In the genomic region with DNA sequence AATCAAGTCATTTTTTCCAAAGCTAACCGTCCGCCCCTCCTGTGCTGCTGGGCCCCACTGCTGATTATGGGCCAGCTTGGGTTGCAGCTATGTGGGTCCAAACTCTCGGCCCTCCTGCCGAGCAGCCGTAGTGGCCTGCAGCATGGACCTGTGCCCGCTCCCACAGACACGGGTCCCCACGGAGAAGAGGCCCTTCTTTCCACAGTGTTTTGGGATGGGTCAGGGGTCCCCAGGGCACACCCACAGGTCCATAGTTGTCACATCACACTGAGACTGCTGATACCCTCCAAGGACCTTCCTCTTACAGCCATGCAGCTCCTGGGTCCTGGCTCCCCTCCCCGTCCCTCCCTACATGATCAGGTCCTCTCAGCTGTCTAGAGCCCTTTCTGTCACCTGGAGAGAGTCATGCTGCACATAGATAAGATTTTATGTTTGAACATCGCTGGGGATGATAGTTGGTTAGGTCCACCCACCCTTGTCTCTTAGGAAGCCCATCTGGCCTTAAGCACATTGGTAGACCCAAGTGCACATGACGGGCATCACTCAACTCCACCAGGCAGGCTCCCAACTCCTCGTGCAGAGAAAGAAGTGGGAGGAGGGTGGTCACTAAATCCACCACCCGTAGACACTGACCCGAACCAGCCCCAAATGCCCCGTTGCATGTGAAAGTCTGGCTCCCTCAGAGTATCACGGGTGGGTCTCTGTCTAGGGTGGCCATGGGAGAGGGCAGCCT, we compare ENCODE assay signal across 20 cellular contexts. TPM values are rescaled to one million over a fixed set of nuclear protein-coding genes. Genes with fewer than 3 reads are reported as not detected.
A peak's percentile ranks its signal among the peaks of the same experiment; 100 is the strongest.
DNase-seq lines count a peak whose midpoint lies in the region; ATAC-seq and TF ChIP-seq lines count a peak whose summit lies in the region.
"Had no signal": no experiment of that assay in that cellular context is flagged by ENCODE, and none has a peak within 500 bp of the region (broad histone marks: within the 10 kb centered on the region; RNA-seq: fewer than 3 reads in every experiment).

No MANE protein-coding gene starts in this region.

- ATAC-seq in activated CD8-positive, alpha-beta memory T cell treated with anti-CD3 and anti-CD28 coated beads, Interleukin-2, amount 10 ng/mL, durations not matched to agents 7 days and 5 days, result no peak
- no peak for ATAC-seq in stimulated activated naive CD8-positive, alpha-beta T cell treated with anti-CD3 and anti-CD28 coated beads, Interleukin-15, amount 100 ng/mL, for 72 hours
- ATAC-seq in HG02588 (IDR thresholded peaks at IDR 0.05; ENCODE audit: unreplicated experiment), result no peak

- POLR2A ChIA-PET in activated CD4-positive, alpha-beta T cell treated with anti-CD3 and anti-CD28 coated beads, Interleukin-2, amount 10 ng/mL, durations not matched to agents 7 days and 5 days (lab: Charles Lee), result no interaction called here

- H3K27ac Mint-ChIP-seq in activated CD4-positive, alpha-beta T cell treated with anti-CD3 and anti-CD28 coated beads, Interleukin-2, amount 10 ng/mL, durations not matched to agents 7 days and 5 days, result no peak overlapping the region
- peak overlapping the region; percentile 38 for H3K27ac Mint-ChIP-seq in activated CD8-positive, alpha-beta memory T cell treated with anti-CD3 and anti-CD28 coated beads, Interleukin-2, amount 10 ng/mL, durations not matched to agents 7 days and 5 days
- peak overlapping the region; percentile 85 for H3K27ac Mint-ChIP-seq in endothelial cell (ENCODE audit: unreplicated experiment)
- H3K27ac Mint-ChIP-seq in stimulated activated naive CD8-positive, alpha-beta T cell treated with anti-CD3 and anti-CD28 coated beads, Interleukin-15, amount 100 ng/mL, for 72 hours, result no peak overlapping the region
- H3K27ac Mint-ChIP-seq: immature natural killer cell had no signal

- H3K27me3 Mint-ChIP-seq in activated CD4-positive, alpha-beta T cell treated with anti-CD3 and anti-CD28 coated beads, Interleukin-2, amount 10 ng/mL, durations not matched to agents 7 days and 5 days, result peaks cover 7% of the 10 kb centered on the region
- peaks cover 8% of the 10 kb centered on the region for H3K27me3 Mint-ChIP-seq in activated CD8-positive, alpha-beta memory T cell treated with anti-CD3 and anti-CD28 coated beads, Interleukin-2, amount 10 ng/mL, durations not matched to agents 7 days and 5 days
- peaks cover 11% of the 10 kb centered on the region for H3K27me3 Mint-ChIP-seq in endothelial cell (ENCODE audit: unreplicated experiment)
- H3K27me3 Mint-ChIP-seq in stimulated activated naive CD8-positive, alpha-beta T cell treated with anti-CD3 and anti-CD28 coated beads, Interleukin-15, amount 100 ng/mL, for 72 hours, result no peaks in the 10 kb centered on the region
- H3K27me3 Mint-ChIP-seq: CD4-positive, alpha-beta memory T cell had no signal

- H3K9me3 Mint-ChIP-seq in activated CD4-positive, alpha-beta T cell treated with anti-CD3 and anti-CD28 coated beads, Interleukin-2, amount 10 ng/mL, durations not matched to agents 7 days and 5 days, result no peaks in the 10 kb centered on the region
- H3K9me3 Mint-ChIP-seq in activated CD8-positive, alpha-beta memory T cell treated with anti-CD3 and anti-CD28 coated beads, Interleukin-2, amount 10 ng/mL, durations not matched to agents 7 days and 5 days (ENCODE audit: low read depth), result no peaks in the 10 kb centered on the region
- no peaks in the 10 kb centered on the region for H3K9me3 Mint-ChIP-seq in endothelial cell (ENCODE audit: unreplicated experiment)
- no peaks in the 10 kb centered on the region for H3K9me3 Mint-ChIP-seq in stimulated activated naive CD8-positive, alpha-beta T cell treated with anti-CD3 and anti-CD28 coated beads, Interleukin-15, amount 100 ng/mL, for 72 hours
- H3K9me3 Mint-ChIP-seq: CD4-positive, alpha-beta memory T cell; immature natural killer cell had no signal

- peaks cover 7% of the 10 kb centered on the region for H3K36me3 Mint-ChIP-seq in activated CD4-positive, alpha-beta T cell treated with anti-CD3 and anti-CD28 coated beads, Interleukin-2, amount 10 ng/mL, durations not matched to agents 7 days and 5 days (ENCODE audit: low read depth)
- H3K36me3 Mint-ChIP-seq in activated CD8-positive, alpha-beta memory T cell treated with anti-CD3 and anti-CD28 coated beads, Interleukin-2, amount 10 ng/mL, durations not matched to agents 7 days and 5 days, result peaks cover 35% of the 10 kb centered on the region
- H3K36me3 Mint-ChIP-seq in endothelial cell (ENCODE audit: low read depth, unreplicated experiment), result no peaks in the 10 kb centered on the region
- H3K36me3 Mint-ChIP-seq: immature natural killer cell had no signal

- no peak overlapping the region for H3K4me3 Mint-ChIP-seq in activated CD4-positive, alpha-beta T cell treated with anti-CD3 and anti-CD28 coated beads, Interleukin-2, amount 10 ng/mL, durations not matched to agents 7 days and 5 days
- H3K4me3 Mint-ChIP-seq in activated CD8-positive, alpha-beta memory T cell treated with anti-CD3 and anti-CD28 coated beads, Interleukin-2, amount 10 ng/mL, durations not matched to agents 7 days and 5 days, result peak overlapping the region; percentile 28
- H3K4me3 Mint-ChIP-seq in endothelial cell (ENCODE audit: unreplicated experiment), result no peak overlapping the region
- peak overlapping the region; percentile 42 to 72 for H3K4me3 Mint-ChIP-seq in stimulated activated naive CD8-positive, alpha-beta T cell treated with anti-CD3 and anti-CD28 coated beads, Interleukin-15, amount 100 ng/mL, for 72 hours
- H3K4me3 Mint-ChIP-seq: CD4-positive, alpha-beta memory T cell; immature natural killer cell had no signal

- DNase-seq in activated CD4-positive, alpha-beta T cell treated with anti-CD3 and anti-CD28 coated beads, Interleukin-2, amount 10 ng/mL, durations not matched to agents 7 days and 5 days, result peak; percentile 3
- no peak for DNase-seq in activated CD4-positive, alpha-beta T cell treated with anti-CD3 and anti-CD28 coated beads, Interleukin-2, amount 50 U/mL, for 48 hours
- DNase-seq in activated CD8-positive, alpha-beta memory T cell treated with anti-CD3 and anti-CD28 coated beads, Interleukin-2, amount 10 ng/mL, durations not matched to agents 7 days and 5 days, result peak; percentile 38
- DNase-seq in endothelial cell (ENCODE audit: low spot score), result no peak
- DNase-seq in stimulated activated naive CD8-positive, alpha-beta T cell treated with anti-CD3 and anti-CD28 coated beads, Interleukin-15, amount 100 ng/mL, for 72 hours, result peak in 1 of 2 donors; percentile 5
- no peak for DNase-seq in NCI-H1417 (lab: John Stamatoyannopoulos, UW)
- DNase-seq in T-helper 9 cell, result no peak
- DNase-seq: CD4-positive, alpha-beta memory T cell; GM23248; immature natural killer cell; NCI-H1930; NCI-H524 treated with DMSO at 0.1 percent for 48 hours; PC-9; SK-N-SH; trophoblast cell had no signal

- CTCF ChIA-PET in activated CD4-positive, alpha-beta T cell treated with anti-CD3 and anti-CD28 coated beads, Interleukin-2, amount 10 ng/mL, durations not matched to agents 7 days and 5 days (lab: Charles Lee), result interaction anchor here (0.9 to 3.9 kb wide), 3 partner anchors 11 to 128 kb away, joined by 3 to 24 read pairs (median 3); no protein-coding TSS in a partner anchor
- CTCF ChIA-PET in activated CD8-positive, alpha-beta memory T cell treated with anti-CD3 and anti-CD28 coated beads, Interleukin-2, amount 10 ng/mL, durations not matched to agents 7 days and 5 days (lab: Charles Lee), result interaction anchor here (1.8 to 22.6 kb wide), 2 partner anchors 41 to 78 kb away, joined by 5 to 309 read pairs; no protein-coding TSS in a partner anchor

- peaks cover 47% of the 10 kb centered on the region for H3K4me1 Mint-ChIP-seq in activated CD4-positive, alpha-beta T cell treated with anti-CD3 and anti-CD28 coated beads, Interleukin-2, amount 10 ng/mL, durations not matched to agents 7 days and 5 days
- H3K4me1 Mint-ChIP-seq in activated CD8-positive, alpha-beta memory T cell treated with anti-CD3 and anti-CD28 coated beads, Interleukin-2, amount 10 ng/mL, durations not matched to agents 7 days and 5 days, result peaks cover 81% of the 10 kb centered on the region
- peaks cover 20% of the 10 kb centered on the region for H3K4me1 Mint-ChIP-seq in endothelial cell (ENCODE audit: unreplicated experiment)
- H3K4me1 Mint-ChIP-seq in stimulated activated naive CD8-positive, alpha-beta T cell treated with anti-CD3 and anti-CD28 coated beads, Interleukin-15, amount 100 ng/mL, for 72 hours, result peaks cover 98% of the 10 kb centered on the region
- H3K4me1 Mint-ChIP-seq: immature natural killer cell had no signal

- no peak for TF ChIP-seq CTCF in endothelial cell (IDR thresholded peaks at IDR 0.05; ENCODE audit: unreplicated experiment)

RNA-seq across cellular contexts. Expression of a gene that starts 17.5 kb away (rescaled TPM):
- total RNA-seq in activated CD4-positive, alpha-beta T cell treated with anti-CD3 and anti-CD28 coated beads, Interleukin-2, amount 10 ng/mL, durations not matched to agents 7 days and 5 days, result 1 to 10 TPM; 9.2 to 9.4 TPM
- total RNA-seq in activated CD8-positive, alpha-beta memory T cell treated with anti-CD3 and anti-CD28 coated beads, Interleukin-2, amount 10 ng/mL, durations not matched to agents 7 days and 5 days, result 10 to 100 TPM; 42.1 to 58.8 TPM
- total RNA-seq in endothelial cell (ENCODE audit: unreplicated experiment), result 0.28 TPM
- total RNA-seq: ascending aorta, Daoy, glomerular endothelial cell, GM23248, HT-29, PC-9 had no signal

RNA-seq across cellular contexts. Expression of a gene that starts 42.8 kb away (rescaled TPM):
- 10 to 100 TPM; 29.4 to 30.4 TPM for total RNA-seq in activated CD4-positive, alpha-beta T cell treated with anti-CD3 and anti-CD28 coated beads, Interleukin-2, amount 10 ng/mL, durations not matched to agents 7 days and 5 days
- 100 to 1,000 TPM in 1 of 2 experiments, 10 to 100 TPM in 1; 65.1 to 115 TPM for total RNA-seq in activated CD8-positive, alpha-beta memory T cell treated with anti-CD3 and anti-CD28 coated beads, Interleukin-2, amount 10 ng/mL, durations not matched to agents 7 days and 5 days
- total RNA-seq in endothelial cell (ENCODE audit: unreplicated experiment), result 279 TPM

Comparison
In these comparisons a context has a peak if more than half of its experiments do, and no peak if none do; other contexts are left out.
1. DNase-seq: peak in activated CD4-positive, alpha-beta T cell treated with anti-CD3 and anti-CD28 coated beads, Interleukin-2, amount 10 ng/mL, durations not matched to agents 7 days and 5 days (single experiment) and activated CD8-positive, alpha-beta memory T cell treated with anti-CD3 and anti-CD28 coated beads, Interleukin-2, amount 10 ng/mL, durations not matched to agents 7 days and 5 days (single experiment); none in activated CD4-positive, alpha-beta T cell treated with anti-CD3 and anti-CD28 coated beads, Interleukin-2, amount 50 U/mL, for 48 hours (0 of 2), endothelial cell (single experiment), NCI-H1417 (0 of 3) and T-helper 9 cell (single experiment).
2. H3K27ac Mint-ChIP-seq: peak in activated CD8-positive, alpha-beta memory T cell treated with anti-CD3 and anti-CD28 coated beads, Interleukin-2, amount 10 ng/mL, durations not matched to agents 7 days and 5 days (single experiment) and endothelial cell (single experiment); none in activated CD4-positive, alpha-beta T cell treated with anti-CD3 and anti-CD28 coated beads, Interleukin-2, amount 10 ng/mL, durations not matched to agents 7 days and 5 days (single experiment) and stimulated activated naive CD8-positive, alpha-beta T cell treated with anti-CD3 and anti-CD28 coated beads, Interleukin-15, amount 100 ng/mL, for 72 hours (0 of 2).
3. H3K4me3 Mint-ChIP-seq: peak in activated CD8-positive, alpha-beta memory T cell treated with anti-CD3 and anti-CD28 coated beads, Interleukin-2, amount 10 ng/mL, durations not matched to agents 7 days and 5 days (single experiment) and stimulated activated naive CD8-positive, alpha-beta T cell treated with anti-CD3 and anti-CD28 coated beads, Interleukin-15, amount 100 ng/mL, for 72 hours (2 of 2); none in activated CD4-positive, alpha-beta T cell treated with anti-CD3 and anti-CD28 coated beads, Interleukin-2, amount 10 ng/mL, durations not matched to agents 7 days and 5 days (single experiment) and endothelial cell (single experiment).
4. RNA of a gene that starts 17.5 kb away (total RNA-seq): 42.1 to 58.8 TPM in activated CD8-positive, alpha-beta memory T cell treated with anti-CD3 and anti-CD28 coated beads, Interleukin-2, amount 10 ng/mL, durations not matched to agents 7 days and 5 days; 9.2 to 9.4 TPM in activated CD4-positive, alpha-beta T cell treated with anti-CD3 and anti-CD28 coated beads, Interleukin-2, amount 10 ng/mL, durations not matched to agents 7 days and 5 days and 0.28 TPM in endothelial cell (single experiment); every median in the first group is over 4 times any median in the second.